ENCODE assay signal across 8 cellular contexts in genomic region chr19:18373892-18374629, GRCh38.
A peak's percentile ranks its signal among the peaks of the same experiment; 100 is the strongest.
DNase-seq lines count a peak whose midpoint lies in the region; ATAC-seq and TF ChIP-seq lines count a peak whose summit lies in the region.

No MANE protein-coding gene starts in this region.

- CTCF ChIA-PET in RWPE1 (lab: Yijun Ruan, JAX): no interaction called here

- peak; percentile 97 for DNase-seq in DMS53 (lab: John Stamatoyannopoulos, UW)
- peak; percentile 91 for DNase-seq in GM20000 (ENCODE audit: low spot score)
- peak; percentile 92 for DNase-seq in HS-27A (ENCODE audit: low read depth)
- peak; percentile 86 for DNase-seq in RWPE1 (ENCODE audit: low spot score)
- peak in 54 of 58 donors; percentile 11 to 90 (median 55) for DNase-seq in anterior cingulate cortex (lab: John Stamatoyannopoulos, UW)
- DNase-seq in hippocampal formation (lab: John Stamatoyannopoulos, UW): peak; percentile 31 to 36
- peak; percentile 59 for DNase-seq in retina

- TF ChIP-seq CTCF in GM20000 (IDR thresholded peaks at IDR 0.05; ENCODE audit: extremely low read depth, missing control alignments) (no peak), RWPE1 (conservative IDR thresholded peaks at IDR 0.05; ENCODE audit: low read depth) (no peak)

- H3K27ac ChIP-seq in RWPE1: peak overlapping the region; percentile 93

- POLR2A ChIA-PET in RWPE1 (lab: Yijun Ruan, JAX; ENCODE audit: low non-redundant PET): interaction anchor here (0.5 to 0.9 kb wide), 2 partner anchors 8 to 342 kb away, joined by 3 read pairs; no protein-coding TSS in a partner anchor

- no peak for ATAC-seq in GM18858 (IDR thresholded peaks at IDR 0.05; ENCODE audit: unreplicated experiment)

Comparison
In these comparisons a context has a peak if more than half of its experiments do, and no peak if none do; other contexts are left out.
1. DNase-seq: peak in every context shown above with its lines; median percentile 97 in DMS53; 92 in HS-27A; 91 in GM20000; 86 in RWPE1; 59 in retina; 55 in anterior cingulate cortex; 34 in hippocampal formation.